ENCODE assay signal across 9 cellular contexts in genomic region chr3:108088146-108088545, GRCh38. TPM values are rescaled to one million over a fixed set of nuclear protein-coding genes. Genes with fewer than 3 reads are reported as not detected.
A peak's percentile ranks its signal among the peaks of the same experiment; 100 is the strongest.
DNase-seq lines count a peak whose midpoint lies in the region; ATAC-seq and TF ChIP-seq lines count a peak whose summit lies in the region.
"Had no signal": no experiment of that assay in that cellular context is flagged by ENCODE, and none has a peak within 500 bp of the region (broad histone marks: within the 10 kb centered on the region; RNA-seq: fewer than 3 reads in every experiment).

No MANE protein-coding gene starts in this region.

- no peak for TF ChIP-seq POLR2A in lower leg skin (IDR thresholded peaks at IDR 0.05)

- intact Hi-C loops in psoas muscle (cut with DNase I) = no loop called here
- intact Hi-C loops in lower leg skin (cut with DNase I; ENCODE audit: low total_unique reads) = no loop called here
- intact Hi-C loops in mucosa of descending colon (cut with DNase I, micrococcal nuclease) = no loop called here

- no peaks in the 10 kb centered on the region for H3K27me3 ChIP-seq in MM.1S (replicated peaks; ENCODE audit: insufficient read depth, low read length)
- H3K27me3 ChIP-seq in endocrine pancreas (ENCODE audit: control insufficient read depth, insufficient read depth, low read length) = no peaks in the 10 kb centered on the region
- H3K27me3 ChIP-seq in psoas muscle (ENCODE audit: insufficient read depth in 3 of 3, low read length in 2 of 3) = no peaks in the 10 kb centered on the region

- H3K9ac ChIP-seq in MM.1S (ENCODE audit: low read length) = no peak overlapping the region
- H3K9ac ChIP-seq in endocrine pancreas (ENCODE audit: control insufficient read depth, insufficient read depth, low read length) = no peak overlapping the region

- H3K4me2 ChIP-seq in MM.1S (ENCODE audit: low read depth, low read length) = peak overlapping the region; percentile 95; the same call in 1 of the 2 replicates

- H3K9me2 ChIP-seq in MM.1S (replicated peaks; ENCODE audit: insufficient read depth, low read length) = no peaks in the 10 kb centered on the region

- H3K9me3 ChIP-seq in MM.1S (replicated peaks; ENCODE audit: insufficient read depth, low read length) (no peaks in the 10 kb centered on the region), endocrine pancreas (ENCODE audit: control insufficient read depth, low read length) (no peaks in the 10 kb centered on the region), psoas muscle (no peaks in the 10 kb centered on the region), mucosa of descending colon (no peaks in the 10 kb centered on the region)

- WGBS in psoas muscle, 3 donors = 91 to 93% (median 91%) methylated on average over 4 of the region's 4 CpGs
- 70 to 71% methylated on average over 4 of the region's 4 CpGs for WGBS in lower leg skin, 2 donors

- H3K27ac ChIP-seq in MM.1S (ENCODE audit: low read length) (no peak overlapping the region), psoas muscle (no peak overlapping the region)

- no peak for DNase-seq in MM.1S
- no peak for DNase-seq in psoas muscle
- no peak for DNase-seq in lower leg skin (ENCODE audit: low spot score in 2 of 2)
- no peak for DNase-seq in mucosa of descending colon
- DNase-seq: substantia nigra had no signal

- peaks cover 75% of the 10 kb centered on the region for H3K79me2 ChIP-seq in MM.1S (ENCODE audit: low read length)

- H2AFZ ChIP-seq in MM.1S (ENCODE audit: low read length) = no peak overlapping the region

- H3K4me1 ChIP-seq in MM.1S (ENCODE audit: low read length) = peaks cover 8% of the 10 kb centered on the region; the same call in 1 of the 2 replicates
- H3K4me1 ChIP-seq in endocrine pancreas (ENCODE audit: control insufficient read depth, insufficient read depth, low read length) = no peaks in the 10 kb centered on the region
- peaks cover 7% of the 10 kb centered on the region for H3K4me1 ChIP-seq in psoas muscle
- H3K4me1 ChIP-seq in mucosa of descending colon (ENCODE audit: low read depth) = peaks cover 28% of the 10 kb centered on the region

- H3F3A ChIP-seq in MM.1S (ENCODE audit: insufficient read depth, low read length) = peaks cover 21% of the 10 kb centered on the region

- H3K36me3 ChIP-seq in MM.1S (replicated peaks; ENCODE audit: insufficient read depth, low read length) (no peaks in the 10 kb centered on the region), endocrine pancreas (ENCODE audit: control insufficient read depth, insufficient read depth, low read length) (no peaks in the 10 kb centered on the region), psoas muscle (ENCODE audit: insufficient read depth in 1 of 2, low read depth in 1 of 2) (no peaks in the 10 kb centered on the region), mucosa of descending colon (ENCODE audit: low read depth) (no peaks in the 10 kb centered on the region)

- ATAC-seq in psoas muscle (no peak), mucosa of descending colon (no peak)
- no peak for ATAC-seq in activated CD4-positive, CD25-positive, alpha-beta regulatory T cell treated with anti-CD3 and anti-CD28 coated beads, Interleukin-2, amount 50 U/mL, for 24 hours
- ATAC-seq: K562 had no signal

- TF ChIP-seq CTCF in MM.1S (IDR thresholded peaks at IDR 0.05; ENCODE audit: low read length) = no peak
- TF ChIP-seq CTCF in psoas muscle (IDR thresholded peaks at IDR 0.05) = no peak
- no peak for TF ChIP-seq CTCF in lower leg skin (IDR thresholded peaks at IDR 0.05)
- TF ChIP-seq CTCF in mucosa of descending colon (IDR thresholded peaks at IDR 0.05) = no peak

- H3K4me3 ChIP-seq in GM08714 (ENCODE audit: low read length) = peak overlapping the region; percentile 17; the same call in 1 of the 2 replicates
- no peak overlapping the region for H3K4me3 ChIP-seq in MM.1S (ENCODE audit: low read length)
- H3K4me3 ChIP-seq in endocrine pancreas (ENCODE audit: control insufficient read depth, insufficient read depth, low read length) = peak overlapping the region; percentile 25
- H3K4me3 ChIP-seq in psoas muscle = peak overlapping the region; percentile 91
- no peak overlapping the region for H3K4me3 ChIP-seq in lower leg skin (ENCODE audit: low read depth, poor library complexity, severe bottlenecking)
- no peak overlapping the region for H3K4me3 ChIP-seq in mucosa of descending colon
- H3K4me3 ChIP-seq: K562 had no signal

- H4K20me1 ChIP-seq in MM.1S (ENCODE audit: insufficient read depth, low read length) = 0 out of 2 replicates have a peak, but pooled peaks cover 9% of the 10 kb centered on the region

RNA-seq across cellular contexts. Expression of gene CD47, which starts 2.7 kb away (rescaled TPM):
- total RNA-seq in psoas muscle (10 to 100 TPM; 12.9 to 26.5 (median 17.5) TPM), lower leg skin (10 to 100 TPM; 42.7 to 58.2 (median 49.5) TPM), mucosa of descending colon (10 to 100 TPM; 68.5 to 83.0 (median 73.2) TPM)
- polyA plus RNA-seq in psoas muscle = 10 to 100 TPM; 12.2 to 53.1 (median 14.7) TPM

Comparison
In these comparisons a context has a peak if more than half of its experiments do, and no peak if none do; other contexts are left out.
1. H3K4me3 ChIP-seq: peak in GM08714 (single experiment), endocrine pancreas (single experiment) and psoas muscle (single experiment); none in MM.1S (single experiment), lower leg skin (single experiment) and mucosa of descending colon (single experiment).